In the genomic region with DNA sequence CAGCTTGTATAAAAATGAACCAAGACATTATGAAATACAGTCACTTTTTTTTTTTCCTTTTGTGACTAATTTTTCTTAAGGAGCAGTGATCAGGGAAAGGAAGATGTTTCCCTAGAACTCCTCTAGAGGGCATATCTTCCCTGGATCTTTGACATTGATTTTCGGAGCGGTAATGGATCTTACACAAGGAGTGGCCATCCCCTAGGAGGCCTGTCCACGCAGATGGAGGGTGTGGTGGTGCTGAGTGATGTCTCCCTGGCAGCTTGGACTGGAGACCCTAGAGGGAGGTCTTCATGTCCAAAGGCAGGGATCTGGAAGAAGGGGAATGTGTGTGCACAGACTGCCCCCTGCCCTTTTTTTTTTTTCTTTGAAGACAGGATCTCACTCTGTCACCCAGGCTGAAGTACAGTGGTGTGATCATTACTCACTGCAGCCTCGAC, we compare ENCODE assay signal across 10 cellular contexts. TPM values are rescaled to one million over a fixed set of nuclear protein-coding genes. Genes with fewer than 3 reads are reported as not detected.
DNase-seq lines count a peak whose midpoint lies in the region; TF ChIP-seq lines count a peak whose summit lies in the region.
"Had no signal": no experiment of that assay in that cellular context is flagged by ENCODE, and none has a peak within 500 bp of the region (broad histone marks: within the 10 kb centered on the region; RNA-seq: fewer than 3 reads in every experiment).

No MANE protein-coding gene starts in this region.

- H3K27me3 ChIP-seq in Karpas-422 (ENCODE audit: low read length) (no peaks in the 10 kb centered on the region), mesendoderm (ENCODE audit: insufficient read depth, low read length, poor library complexity) (no peaks in the 10 kb centered on the region)

- no peak overlapping the region for H2BK15ac ChIP-seq in mesendoderm (replicated peaks; ENCODE audit: low read depth)

- no peak overlapping the region for H3K27ac ChIP-seq in Karpas-422 (ENCODE audit: low read length)
- no peak overlapping the region for H3K27ac ChIP-seq in coronary artery
- no peak overlapping the region for H3K27ac ChIP-seq in mesendoderm (ENCODE audit: low read depth, low read length)

- H3K9ac ChIP-seq in Karpas-422 (ENCODE audit: low read length) (no peak overlapping the region), mesendoderm (ENCODE audit: low read length) (no peak overlapping the region)

- no peaks in the 10 kb centered on the region for H4K20me1 ChIP-seq in Karpas-422 (ENCODE audit: insufficient read depth, low read depth, low read length)

- H3K4me3 ChIP-seq in Karpas-422 (ENCODE audit: low read length) (no peak overlapping the region), coronary artery (no peak overlapping the region), mesendoderm (ENCODE audit: low read length) (no peak overlapping the region)
- H3K4me3 ChIP-seq: GM12878 had no signal

- no peak overlapping the region for H2BK5ac ChIP-seq in mesendoderm (ENCODE audit: low read length)

- no peak overlapping the region for H2AFZ ChIP-seq in Karpas-422 (ENCODE audit: low read length)

- H3K36me3 ChIP-seq in Karpas-422 (ENCODE audit: insufficient read depth, low read length) (no peaks in the 10 kb centered on the region), mesendoderm (ENCODE audit: control insufficient read depth, insufficient read depth, low read length) (no peaks in the 10 kb centered on the region)

- H4K8ac ChIP-seq in mesendoderm (ENCODE audit: low read depth, low read length), result no peak overlapping the region

- WGBS in mesendoderm (ENCODE audit: extremely low coverage, insufficient coverage, low lambda C conversion rate), result no CpG with 5 or more reads among the region's 4 CpGs

- no peak overlapping the region for H2BK120ac ChIP-seq in mesendoderm (ENCODE audit: low read depth, low read length)

- H3K23ac ChIP-seq in mesendoderm (ENCODE audit: low read length), result no peak overlapping the region

- H3K4me2 ChIP-seq in Karpas-422 (ENCODE audit: low read depth, low read length, poor library complexity, severe bottlenecking) (no peak overlapping the region), mesendoderm (ENCODE audit: low read length) (no peak overlapping the region)

- H3K4me1 ChIP-seq in Karpas-422 (ENCODE audit: low read length), result peaks cover 4% of the 10 kb centered on the region; the same call in 1 of the 2 replicates
- no peaks in the 10 kb centered on the region for H3K4me1 ChIP-seq in mesendoderm (ENCODE audit: control insufficient read depth, low read depth, low read length)

- no peaks in the 10 kb centered on the region for H3K9me2 ChIP-seq in Karpas-422 (replicated peaks; ENCODE audit: insufficient read depth, low read length)

- H3K9me3 ChIP-seq in Karpas-422 (ENCODE audit: low read length), result no peaks in the 10 kb centered on the region

- DNase-seq in AG20443 (ENCODE audit: low spot score) (peak; percentile 77), Karpas-422 (peak; percentile 37), coronary artery (ENCODE audit: low spot score) (no peak), mesendoderm (peak; percentile 67), T-helper 1 cell (no peak), NCI-H446 (lab: John Stamatoyannopoulos, UW) (no peak)
- DNase-seq in activated CD4-positive, CD25-positive, alpha-beta regulatory T cell treated with anti-CD3 and anti-CD28 coated beads, Interleukin-2, amount 50 U/mL, for 72 hours, result no peak
- no peak for DNase-seq in effector CD8-positive, alpha-beta T cell (lab: John Stamatoyannopoulos, UW)
- DNase-seq: T-helper 9 cell had no signal

- no peak overlapping the region for H3K4ac ChIP-seq in mesendoderm (ENCODE audit: low read depth, low read length)

- TF ChIP-seq CTCF in coronary artery (IDR thresholded peaks at IDR 0.05), result peak; percentile 19

- no peaks in the 10 kb centered on the region for H3K79me1 ChIP-seq in mesendoderm (ENCODE audit: low read length)

- H3K18ac ChIP-seq in mesendoderm (ENCODE audit: low read length), result no peak overlapping the region

- H3K79me2 ChIP-seq in Karpas-422 (ENCODE audit: low read length) (no peaks in the 10 kb centered on the region), mesendoderm (ENCODE audit: control insufficient read depth, insufficient read depth, low read length) (no peaks in the 10 kb centered on the region)

- H2AK5ac ChIP-seq in mesendoderm (ENCODE audit: low read length), result no peak overlapping the region

- H3K56ac ChIP-seq in mesendoderm (ENCODE audit: low read length), result peak overlapping the region; percentile 49

- H4K5ac ChIP-seq in mesendoderm (ENCODE audit: low read length), result no peak overlapping the region

RNA-seq across cellular contexts. Expression of a gene that starts 7.0 kb away (rescaled TPM):
- 37.8 and 42.8 TPM in 2 replicates for total RNA-seq in Karpas-422 (2014; rRNA removed; shearing (Covaris generic); ENCODE audit: low replicate concordance)
- 44.8 TPM for polyA plus RNA-seq in mesendoderm (2013, experiment 1 of 2)
- polyA plus RNA-seq in mesendoderm (2013, experiment 2 of 2), result 46.4 TPM

RNA-seq across cellular contexts. Expression of a gene that starts 26.2 kb away (rescaled TPM):
- total RNA-seq in Karpas-422 (2014; rRNA removed; shearing (Covaris generic); ENCODE audit: low replicate concordance), result 32.6 and 66.6 TPM in 2 replicates
- polyA plus RNA-seq in mesendoderm (2013, experiment 1 of 2), result 22.8 TPM
- polyA plus RNA-seq in mesendoderm (2013, experiment 2 of 2), result 22.2 TPM

RNA-seq across cellular contexts. Expression of a gene that starts 33.3 kb away (rescaled TPM):
- 223 and 260 TPM in 2 replicates for total RNA-seq in Karpas-422 (2014; rRNA removed; shearing (Covaris generic); ENCODE audit: low replicate concordance)
- polyA plus RNA-seq in mesendoderm (2013, experiment 1 of 2), result 227 TPM
- 219 TPM for polyA plus RNA-seq in mesendoderm (2013, experiment 2 of 2)

RNA-seq across cellular contexts. Expression of a gene that starts 35.3 kb away (rescaled TPM):
- 16.3 and 16.7 TPM in 2 replicates for total RNA-seq in Karpas-422 (2014; rRNA removed; shearing (Covaris generic); ENCODE audit: low replicate concordance)
- 42.1 TPM for polyA plus RNA-seq in mesendoderm (2013, experiment 1 of 2)
- polyA plus RNA-seq in mesendoderm (2013, experiment 2 of 2), result 54.9 TPM

Comparison
In these comparisons a context has a peak if more than half of its experiments do, and no peak if none do; other contexts are left out.
1. DNase-seq: peak in AG20443 (single experiment), Karpas-422 (single experiment) and mesendoderm (single experiment); none in coronary artery (single experiment), T-helper 1 cell (0 of 5), activated CD4-positive, CD25-positive, alpha-beta regulatory T cell treated with anti-CD3 and anti-CD28 coated beads, Interleukin-2, amount 50 U/mL, for 72 hours (single experiment), effector CD8-positive, alpha-beta T cell (single experiment) and NCI-H446 (0 of 2).